28 cellular contexts compared by ENCODE assay signal in the genomic region with DNA sequence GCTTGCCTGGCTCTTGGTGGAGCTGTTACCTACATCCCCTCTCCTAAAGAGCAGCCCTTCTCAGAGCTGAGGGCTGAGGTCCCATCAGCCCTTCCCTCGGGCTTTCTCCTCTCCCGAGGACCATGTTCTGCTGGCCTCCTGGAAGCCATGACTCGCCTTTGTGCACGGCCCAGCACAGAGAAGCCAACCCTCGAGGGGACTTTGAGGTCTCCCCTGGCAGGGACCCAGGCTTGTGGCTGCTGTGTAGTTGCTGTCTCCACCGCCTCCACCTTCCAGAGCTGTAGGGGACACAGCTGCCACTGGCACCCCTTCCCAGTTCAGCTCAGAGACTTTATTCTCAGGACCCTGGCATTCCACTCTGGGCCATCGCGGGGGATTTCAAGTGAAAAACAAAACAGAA. TPM values are rescaled to one million over a fixed set of nuclear protein-coding genes. Genes with fewer than 3 reads are reported as not detected.
A peak's percentile ranks its signal among the peaks of the same experiment; 100 is the strongest.
DNase-seq lines count a peak whose midpoint lies in the region; ATAC-seq and TF ChIP-seq lines count a peak whose summit lies in the region.
"Had no signal": no experiment of that assay in that cellular context is flagged by ENCODE, and none has a peak within 500 bp of the region (broad histone marks: within the 10 kb centered on the region; RNA-seq: fewer than 3 reads in every experiment).

No MANE protein-coding gene starts in this region.

- H3K36me3 Mint-ChIP-seq in activated CD4-positive, alpha-beta memory T cell treated with anti-CD3 and anti-CD28 coated beads for 36 hours, result no peaks in the 10 kb centered on the region
- no peaks in the 10 kb centered on the region for H3K36me3 Mint-ChIP-seq in activated CD4-positive, alpha-beta memory T cell treated with anti-CD3 and anti-CD28 coated beads, Interleukin-2, amount 10 ng/mL, durations not matched to agents 7 days and 5 days (ENCODE audit: low read depth)
- no peaks in the 10 kb centered on the region for H3K36me3 Mint-ChIP-seq in GM23338 (ENCODE audit: low read depth)
- no peaks in the 10 kb centered on the region for H3K36me3 Mint-ChIP-seq in activated naive CD8-positive, alpha-beta T cell
- no peaks in the 10 kb centered on the region for H3K36me3 Mint-ChIP-seq in neural progenitor cell
- peaks cover 0 to 3% (median 0%) of the 10 kb centered on the region in 5 donors for H3K36me3 Mint-ChIP-seq in naive thymus-derived CD4-positive, alpha-beta T cell
- H3K36me3 Mint-ChIP-seq: CD8-positive, alpha-beta T cell had no signal

- peak in 1 of 2 experiments; percentile 16; a peak in 1 of 4 replicates for TF ChIP-seq CTCF in GM23338 (conservative IDR thresholded peaks at IDR 0.05; ENCODE audit: low read depth in 2 of 2)
- TF ChIP-seq CTCF in neural progenitor cell (IDR thresholded peaks at IDR 0.05), result no peak

- H3K4me3 ChIP-seq in GM23338 (no peak overlapping the region), neural progenitor cell (no peak overlapping the region)
- no peak overlapping the region for H3K4me3 ChIP-seq in naive thymus-derived CD4-positive, alpha-beta T cell (ENCODE audit: low read length)
- H3K4me3 ChIP-seq: esophagus squamous epithelium, heart right ventricle, lower lobe of right lung, mucosa of descending colon, right lobe of liver, stomach, thyroid gland had no signal

- peaks cover 14% of the 10 kb centered on the region; the same call in 1 of the 2 replicates for H3K4me1 ChIP-seq in GM23338 (ENCODE audit: insufficient read depth)
- peaks cover 23% of the 10 kb centered on the region for H3K4me1 ChIP-seq in neural progenitor cell
- H3K4me1 ChIP-seq in naive thymus-derived CD4-positive, alpha-beta T cell (ENCODE audit: control insufficient read depth in 2 of 2, insufficient read depth in 2 of 2, low read length in 2 of 2), result peaks cover 0 to 6% of the 10 kb centered on the region in 2 donors
- H3K4me1 ChIP-seq: esophagus squamous epithelium, lower lobe of right lung, right lobe of liver, stomach, thyroid gland had no signal

- H3K4me2 ChIP-seq in GM23338 (no peak overlapping the region), neural progenitor cell (no peak overlapping the region)

- H2AFZ ChIP-seq in GM23338 (no peak overlapping the region), neural progenitor cell (replicated peaks) (peak overlapping the region; percentile 39)

- peaks cover 2% of the 10 kb centered on the region for H3K27me3 Mint-ChIP-seq in activated CD4-positive, alpha-beta memory T cell treated with anti-CD3 and anti-CD28 coated beads for 36 hours
- H3K27me3 Mint-ChIP-seq in activated CD4-positive, alpha-beta memory T cell treated with anti-CD3 and anti-CD28 coated beads, Interleukin-2, amount 10 ng/mL, durations not matched to agents 7 days and 5 days, result peaks cover 24% of the 10 kb centered on the region
- no peaks in the 10 kb centered on the region for H3K27me3 Mint-ChIP-seq in GM23338 (ENCODE audit: insufficient read depth, low read depth, poor library complexity)
- H3K27me3 Mint-ChIP-seq in activated naive CD8-positive, alpha-beta T cell, result no peaks in the 10 kb centered on the region
- peaks cover 9% of the 10 kb centered on the region for H3K27me3 Mint-ChIP-seq in neural progenitor cell (ENCODE audit: insufficient read depth, low read depth)
- peaks cover 0 to 10% (median 7%) of the 10 kb centered on the region in 5 donors for H3K27me3 Mint-ChIP-seq in naive thymus-derived CD4-positive, alpha-beta T cell

- POLR2A ChIA-PET in activated CD4-positive, alpha-beta memory T cell treated with anti-CD3 and anti-CD28 coated beads for 36 hours (lab: Charles Lee), result interaction anchor here (0.5 to 1.8 kb wide), 5 partner anchors 17 to 147 kb away, joined by 3 to 9 read pairs (median 3); no protein-coding TSS in a partner anchor
- POLR2A ChIA-PET in activated CD4-positive, alpha-beta memory T cell treated with anti-CD3 and anti-CD28 coated beads, Interleukin-2, amount 10 ng/mL, durations not matched to agents 7 days and 5 days (lab: Charles Lee), result interaction anchor here (1.0 kb wide), 1 partner anchor 26 kb away, joined by 5 read pairs; no protein-coding TSS in a partner anchor
- POLR2A ChIA-PET in naive thymus-derived CD4-positive, alpha-beta T cell (lab: Charles Lee), result interaction anchor here (0.6 to 1.4 kb wide), 6 partner anchors 18 to 253 kb away, joined by 3 to 9 read pairs (median 5); a partner anchor contains a TSS

- ATAC-seq in GM23338, result peak; percentile 21; the same call in 1 of the 3 replicates
- no peak for ATAC-seq in naive thymus-derived CD4-positive, alpha-beta T cell
- ATAC-seq in GM18505 (IDR thresholded peaks at IDR 0.05; ENCODE audit: unreplicated experiment), result no peak
- ATAC-seq: heart right ventricle, HepG2, lower lobe of right lung, mucosa of descending colon, SK-N-SH treated with all-trans-retinoic acid at 6 μM for 48 hours had no signal

- H3K9me3 ChIP-seq in neural progenitor cell (ENCODE audit: low read depth), result no peaks in the 10 kb centered on the region
- H3K9me3 ChIP-seq in naive thymus-derived CD4-positive, alpha-beta T cell (ENCODE audit: control insufficient read depth in 2 of 3, low read length in 3 of 3), result no peaks in the 10 kb centered on the region
- H3K9me3 ChIP-seq: esophagus squamous epithelium, heart right ventricle, lower lobe of right lung, mucosa of descending colon, neutrophil, right lobe of liver, stomach, thyroid gland had no signal

- no peaks in the 10 kb centered on the region for H3K27me3 ChIP-seq in GM23338 (ENCODE audit: insufficient read depth)
- no peaks in the 10 kb centered on the region for H3K27me3 ChIP-seq in neural progenitor cell
- H3K27me3 ChIP-seq in naive thymus-derived CD4-positive, alpha-beta T cell (ENCODE audit: control insufficient read depth in 2 of 2, insufficient read depth in 2 of 2, low read length in 2 of 2), result no peaks in the 10 kb centered on the region
- H3K27me3 ChIP-seq: heart right ventricle, neutrophil, right lobe of liver, stomach, thyroid gland had no signal

- H3K36me3 ChIP-seq in GM23338 (ENCODE audit: insufficient read depth), result no peaks in the 10 kb centered on the region
- no peaks in the 10 kb centered on the region for H3K36me3 ChIP-seq in neural progenitor cell
- H3K36me3 ChIP-seq in naive thymus-derived CD4-positive, alpha-beta T cell (ENCODE audit: control insufficient read depth in 2 of 3, insufficient read depth in 3 of 3, low read length in 3 of 3), result no peaks in the 10 kb centered on the region
- H3K36me3 ChIP-seq: esophagus squamous epithelium, heart right ventricle, lower lobe of right lung, neutrophil, right lobe of liver, stomach, thyroid gland had no signal

- H3K27ac ChIP-seq in GM23338 (ENCODE audit: low read depth) (no peak overlapping the region), neural progenitor cell (no peak overlapping the region)
- H3K27ac ChIP-seq in naive thymus-derived CD4-positive, alpha-beta T cell (ENCODE audit: low read depth, low read length), result no peak overlapping the region
- H3K27ac ChIP-seq: esophagus squamous epithelium, heart right ventricle, lower lobe of right lung, neutrophil, right lobe of liver, stomach, thyroid gland had no signal

- no peak overlapping the region for H3K27ac Mint-ChIP-seq in activated CD4-positive, alpha-beta memory T cell treated with anti-CD3 and anti-CD28 coated beads for 36 hours
- H3K27ac Mint-ChIP-seq in activated CD4-positive, alpha-beta memory T cell treated with anti-CD3 and anti-CD28 coated beads, Interleukin-2, amount 10 ng/mL, durations not matched to agents 7 days and 5 days, result no peak overlapping the region
- H3K27ac Mint-ChIP-seq in GM23338 (no peak overlapping the region), neural progenitor cell (no peak overlapping the region)
- H3K27ac Mint-ChIP-seq in activated naive CD8-positive, alpha-beta T cell, result peak overlapping the region; percentile 80
- H3K27ac Mint-ChIP-seq in naive thymus-derived CD4-positive, alpha-beta T cell, result peak overlapping the region in 2 of 9 donors; percentile 6 to 30
- H3K27ac Mint-ChIP-seq: dendritic cell treated with granulocyte-macrophage colony-stimulating factor and Interleukin-4, amounts not matched to agents 40 ng/mL and 50 ng/mL, for 4 days had no signal

- no peaks in the 10 kb centered on the region for H4K20me1 ChIP-seq in GM23338 (replicated peaks; ENCODE audit: insufficient read depth)
- no peaks in the 10 kb centered on the region for H4K20me1 ChIP-seq in neural progenitor cell (ENCODE audit: low read depth)

- H3K79me2 ChIP-seq in GM23338 (replicated peaks; ENCODE audit: insufficient read depth), result no peaks in the 10 kb centered on the region
- no peaks in the 10 kb centered on the region for H3K79me2 ChIP-seq in neural progenitor cell (ENCODE audit: low read depth)

- intact Hi-C loops in activated CD4-positive, alpha-beta memory T cell treated with anti-CD3 and anti-CD28 coated beads for 36 hours (cut with micrococcal nuclease), result loop anchor here (1.0 to 5.0 kb wide), 3 partner anchors 19 to 33 kb away; no protein-coding TSS in a partner anchor
- intact Hi-C loops in naive thymus-derived CD4-positive, alpha-beta T cell (cut with micrococcal nuclease), result loop anchor here (1.0 to 2.0 kb wide), 4 partner anchors 19 to 143 kb away; no protein-coding TSS in a partner anchor

- H3K4me1 Mint-ChIP-seq in activated CD4-positive, alpha-beta memory T cell treated with anti-CD3 and anti-CD28 coated beads for 36 hours (ENCODE audit: low read depth), result peaks cover 13% of the 10 kb centered on the region
- peaks cover 9% of the 10 kb centered on the region for H3K4me1 Mint-ChIP-seq in activated CD4-positive, alpha-beta memory T cell treated with anti-CD3 and anti-CD28 coated beads, Interleukin-2, amount 10 ng/mL, durations not matched to agents 7 days and 5 days
- H3K4me1 Mint-ChIP-seq in GM23338, result peaks cover 19% of the 10 kb centered on the region
- peaks cover 9% of the 10 kb centered on the region for H3K4me1 Mint-ChIP-seq in activated naive CD8-positive, alpha-beta T cell (ENCODE audit: low read depth)
- peaks cover 20% of the 10 kb centered on the region for H3K4me1 Mint-ChIP-seq in neural progenitor cell
- peaks cover 8 to 11% (median 8%) of the 10 kb centered on the region in 7 donors for H3K4me1 Mint-ChIP-seq in naive thymus-derived CD4-positive, alpha-beta T cell

- CTCF ChIA-PET in activated CD4-positive, alpha-beta memory T cell treated with anti-CD3 and anti-CD28 coated beads for 36 hours (lab: Charles Lee), result interaction anchor here (0.9 to 3.5 kb wide), 9 partner anchors 9 to 366 kb away, joined by 3 to 33 read pairs (median 4); a partner anchor contains a TSS
- CTCF ChIA-PET in activated CD4-positive, alpha-beta memory T cell treated with anti-CD3 and anti-CD28 coated beads, Interleukin-2, amount 10 ng/mL, durations not matched to agents 7 days and 5 days (lab: Charles Lee), result interaction anchor here (1.2 to 1.4 kb wide), 2 partner anchors 26 to 143 kb away, joined by 3 to 4 read pairs; no protein-coding TSS in a partner anchor
- CTCF ChIA-PET in naive thymus-derived CD4-positive, alpha-beta T cell (lab: Charles Lee), result interaction anchor here (0.7 to 3.8 kb wide), 8 partner anchors 14 to 357 kb away, joined by 3 to 42 read pairs (median 3); no protein-coding TSS in a partner anchor

- no peak overlapping the region for H3K9ac ChIP-seq in neural progenitor cell

- H3K9me2 ChIP-seq in GM23338 (ENCODE audit: insufficient read depth), result no peaks in the 10 kb centered on the region

- DNase-seq in activated CD4-positive, alpha-beta memory T cell treated with anti-CD3 and anti-CD28 coated beads for 36 hours, result peak; percentile 12
- DNase-seq in activated CD4-positive, alpha-beta memory T cell treated with anti-CD3 and anti-CD28 coated beads, Interleukin-2, amount 10 ng/mL, durations not matched to agents 7 days and 5 days, result no peak
- no peak for DNase-seq in GM23338 (ENCODE audit: low spot score)
- DNase-seq in neural progenitor cell (ENCODE audit: low spot score), result no peak
- DNase-seq in CD1c-positive myeloid dendritic cell (ENCODE audit: extremely low spot score), result no peak
- no peak for DNase-seq in naive thymus-derived CD4-positive, alpha-beta T cell
- DNase-seq: 8988T; activated naive CD4-positive, alpha-beta T cell; esophagus squamous epithelium; foreskin melanocyte; H7; heart right ventricle; Kasumi-1; lower lobe of right lung; mucosa of descending colon; NCI-H1048; NCI-H1694 treated with DMSO at 0.1 percent for 48 hours; NCI-H510A; right lobe of liver; stomach; thyroid gland had no signal

- no peak for TF ChIP-seq POLR2A in GM18505 (IDR thresholded peaks at IDR 0.05; ENCODE audit: borderline replicate concordance, extremely low read depth, insufficient read depth, insufficient read length)

- H3F3A ChIP-seq in GM23338 (replicated peaks; ENCODE audit: low read depth) (no peaks in the 10 kb centered on the region; the same call in 1 of the 2 replicates), neural progenitor cell (ENCODE audit: low read depth) (peaks cover 6% of the 10 kb centered on the region)

- no peak overlapping the region for H3K4me3 Mint-ChIP-seq in activated CD4-positive, alpha-beta memory T cell treated with anti-CD3 and anti-CD28 coated beads for 36 hours
- no peak overlapping the region for H3K4me3 Mint-ChIP-seq in activated CD4-positive, alpha-beta memory T cell treated with anti-CD3 and anti-CD28 coated beads, Interleukin-2, amount 10 ng/mL, durations not matched to agents 7 days and 5 days
- H3K4me3 Mint-ChIP-seq in GM23338 (no peak overlapping the region), neural progenitor cell (no peak overlapping the region)
- H3K4me3 Mint-ChIP-seq in activated naive CD8-positive, alpha-beta T cell, result no peak overlapping the region
- no peak overlapping the region for H3K4me3 Mint-ChIP-seq in naive thymus-derived CD4-positive, alpha-beta T cell
- H3K4me3 Mint-ChIP-seq: dendritic cell treated with granulocyte-macrophage colony-stimulating factor and Interleukin-4, amounts not matched to agents 40 ng/mL and 50 ng/mL, for 4 days had no signal

- H3K9me3 Mint-ChIP-seq in activated CD4-positive, alpha-beta memory T cell treated with anti-CD3 and anti-CD28 coated beads for 36 hours, result no peaks in the 10 kb centered on the region
- H3K9me3 Mint-ChIP-seq in activated CD4-positive, alpha-beta memory T cell treated with anti-CD3 and anti-CD28 coated beads, Interleukin-2, amount 10 ng/mL, durations not matched to agents 7 days and 5 days, result no peaks in the 10 kb centered on the region
- H3K9me3 Mint-ChIP-seq in GM23338 (no peaks in the 10 kb centered on the region; the same call in 2 of the 3 replicates), neural progenitor cell (no peaks in the 10 kb centered on the region)
- H3K9me3 Mint-ChIP-seq in activated naive CD8-positive, alpha-beta T cell (ENCODE audit: low read depth), result no peaks in the 10 kb centered on the region
- H3K9me3 Mint-ChIP-seq in naive thymus-derived CD4-positive, alpha-beta T cell, result no peaks in the 10 kb centered on the region
- H3K9me3 Mint-ChIP-seq: CD8-positive, alpha-beta T cell; dendritic cell treated with granulocyte-macrophage colony-stimulating factor and Interleukin-4, amounts not matched to agents 40 ng/mL and 50 ng/mL, for 4 days had no signal

RNA-seq across cellular contexts. Expression of a gene that starts 22.9 kb away (rescaled TPM):
- 100 to 1,000 TPM; 255 to 261 TPM for total RNA-seq in activated CD4-positive, alpha-beta memory T cell treated with anti-CD3 and anti-CD28 coated beads for 36 hours
- total RNA-seq in activated CD4-positive, alpha-beta memory T cell treated with anti-CD3 and anti-CD28 coated beads, Interleukin-2, amount 10 ng/mL, durations not matched to agents 7 days and 5 days, result 100 to 1,000 TPM; 389 to 401 TPM
- total RNA-seq in GM23338 (2014; rRNA removed; shearing (Covaris generic)), result 208 and 224 TPM in 2 replicates
- polyA plus RNA-seq in GM23338 (2016; fragmentation: Nextera tagmentation; extraction: Ambion mirVana), result 70.1 and 75.6 TPM in 2 replicates
- 95.8 and 103 TPM in 2 replicates for total RNA-seq in neural progenitor cell (ENCODE audit: low replicate concordance)
- total RNA-seq in naive thymus-derived CD4-positive, alpha-beta T cell, result 100 to 1,000 TPM in 3 of 5 experiments, 10 to 100 TPM in 2; 95.7 to 659 (median 125) TPM
- 10 to 100 TPM; 57.3 to 65.1 TPM for polyA plus RNA-seq in naive thymus-derived CD4-positive, alpha-beta T cell
